ENCODE assay signal across 15 cellular contexts in the genomic region with DNA sequence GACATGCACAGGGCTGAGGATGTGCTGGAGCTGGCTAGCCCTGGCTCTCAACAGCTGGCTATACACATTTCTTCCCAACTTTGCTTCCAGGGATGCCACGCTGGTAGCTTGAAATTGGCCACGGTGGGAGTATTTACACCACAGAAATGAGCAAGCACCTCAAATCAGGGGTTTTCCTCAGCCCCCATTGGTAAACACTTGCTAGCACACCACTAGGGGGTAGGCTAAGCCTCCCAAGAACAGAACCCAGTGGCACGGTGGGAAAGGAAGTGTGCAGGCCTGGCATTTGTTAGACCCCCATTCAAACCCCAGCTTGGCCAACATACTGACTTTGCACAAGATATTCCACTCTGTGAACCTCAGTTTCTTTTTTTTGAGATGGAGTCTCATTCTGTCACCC. TPM values are rescaled to one million over a fixed set of nuclear protein-coding genes. Genes with fewer than 3 reads are reported as not detected.
DNase-seq lines count a peak whose midpoint lies in the region; ATAC-seq, FAIRE-seq and TF ChIP-seq lines count a peak whose summit lies in the region.
"Had no signal": no experiment of that assay in that cellular context is flagged by ENCODE, and none has a peak within 500 bp of the region (broad histone marks: within the 10 kb centered on the region; RNA-seq: fewer than 3 reads in every experiment).

No MANE protein-coding gene starts in this region.

- DNase-seq in D721Med (ENCODE audit: insufficient read length, low spot score) (no peak), H7 (peak; percentile 59), HepG2 (ENCODE audit: low spot score) (no peak), sciatic nerve (ENCODE audit: low spot score) (no peak), RPMI8226 (no peak), coronary artery (ENCODE audit: low spot score) (no peak)
- DNase-seq: activated gamma-delta T cell, Calu3, colonic mucosa, heart right ventricle, NCI-H1930 had no signal

- FAIRE-seq in D721Med (lab: Jason Lieb, UNC) (no peak), HepG2 (lab: Jason Lieb, UNC) (no peak)

- BruUV-seq in HepG2 (replicated peaks; lab: Mats Ljungman, UMichigan) = no TSS peak

- peaks cover 17% of the 10 kb centered on the region for H3K4me1 ChIP-seq in HepG2 (ENCODE audit: insufficient read depth, low read length)
- H3K4me1 ChIP-seq: colonic mucosa, heart right ventricle had no signal

- TF ChIP-seq EP300 in HepG2 (IDR thresholded peaks at IDR 0.05; ENCODE audit: low read depth in 2 of 2, low read length in 2 of 2) (no peak), HepG2 (CRISPR knock-in tag; IDR thresholded peaks at IDR 0.05; ENCODE audit: borderline replicate concordance) (no peak)

- H3K79me2 ChIP-seq in SU-DHL-6 (ENCODE audit: insufficient read depth, low read length) (no peaks in the 10 kb centered on the region), HepG2 (ENCODE audit: insufficient read depth, low read length) (no peaks in the 10 kb centered on the region)

- no peak overlapping the region for H3K27ac ChIP-seq in SU-DHL-6 (ENCODE audit: low read depth, low read length)
- H3K27ac ChIP-seq in HepG2 (ENCODE audit: extremely low read length, insufficient read depth, low read length) = no peak overlapping the region
- no peak overlapping the region for H3K27ac ChIP-seq in coronary artery
- H3K27ac ChIP-seq: colonic mucosa, heart right ventricle had no signal

- no peaks in the 10 kb centered on the region for H3F3A ChIP-seq in SU-DHL-6 (ENCODE audit: insufficient read depth)

- H3K9ac ChIP-seq in SU-DHL-6 (ENCODE audit: low read length) (no peak overlapping the region), HepG2 (ENCODE audit: insufficient read depth, low read depth, low read length) (no peak overlapping the region)

- peak; percentile 37; the same call in 1 of the 2 replicates for TF ChIP-seq RAD21 in HepG2 (CRISPR knock-in tag; IDR thresholded peaks at IDR 0.05)

- intact Hi-C loops in HepG2 (cut with micrococcal nuclease; ENCODE audit: unreplicated experiment) = no loop called here
- intact Hi-C loops in sciatic nerve (cut with DNase I) = no loop called here

- no peaks in the 10 kb centered on the region for H3K36me3 ChIP-seq in H7 (replicated peaks; ENCODE audit: control insufficient read depth, insufficient read depth, low read length)
- H3K36me3 ChIP-seq in SU-DHL-6 (ENCODE audit: low read length) = no peaks in the 10 kb centered on the region
- H3K36me3 ChIP-seq in HepG2 (replicated peaks in 1 of 2; ENCODE audit: control insufficient read depth in 1 of 2, insufficient read depth in 2 of 2, low read length in 2 of 2) = no peaks in the 10 kb centered on the region
- H3K36me3 ChIP-seq: colonic mucosa had no signal

- H3K9me3 ChIP-seq in SU-DHL-6 (ENCODE audit: insufficient read depth, low read length) (no peaks in the 10 kb centered on the region), HepG2 (ENCODE audit: low read length) (no peaks in the 10 kb centered on the region)
- H3K9me3 ChIP-seq: colonic mucosa, heart right ventricle had no signal

- TF ChIP-seq POLR2A in HepG2 (IDR thresholded peaks at IDR 0.05; ENCODE audit: insufficient read depth in 1 of 2, low read depth in 2 of 2, low read length in 2 of 2) = no peak

- H3K4me3 ChIP-seq in H7 (ENCODE audit: insufficient read depth, low read depth, low read length) (no peak overlapping the region), SU-DHL-6 (ENCODE audit: insufficient read depth, low read length, poor library complexity, severe bottlenecking) (no peak overlapping the region), HepG2 (replicated peaks in 1 of 3; ENCODE audit: insufficient read depth in 1 of 3, low read depth in 2 of 3, low read length in 3 of 3) (no peak overlapping the region), coronary artery (no peak overlapping the region)
- H3K4me3 ChIP-seq: colonic mucosa, heart right ventricle had no signal

- TF ChIP-seq CTCF in D721Med (IDR thresholded peaks at IDR 0.05; ENCODE audit: insufficient read depth, missing control alignments) (peak; percentile 27), SU-DHL-6 (IDR thresholded peaks at IDR 0.05; ENCODE audit: insufficient read depth, low read length, poor library complexity, severe bottlenecking) (peak; percentile 11), HepG2 (CRISPR knock-in tag; IDR thresholded peaks at IDR 0.05) (peak; percentile 58), coronary artery (IDR thresholded peaks at IDR 0.05) (no peak)

- 10% methylated on average over 2 of the region's 3 CpGs for WGBS in HepG2 (ENCODE audit: low lambda C conversion rate)

- no peaks in the 10 kb centered on the region for H4K20me1 ChIP-seq in SU-DHL-6 (ENCODE audit: low read depth, low read length)
- no peaks in the 10 kb centered on the region for H4K20me1 ChIP-seq in HepG2 (ENCODE audit: insufficient read depth, low read length)

- in situ Hi-C loops in HepG2 (cut with HindIII; ENCODE audit: extremely low pct_ligation_motif_present, low pct_unique_long_range_greater_than_20kb) = no loop called here

- CTCF ChIA-PET in HepG2 (lab: Yijun Ruan, JAX; ENCODE audit: low intra/inter-chr PET ratio, low total read pairs) = no interaction called here

- POLR2A ChIA-PET in HepG2 (lab: Yijun Ruan, JAX) = interaction anchor here (1.6 kb wide), 1 partner anchor 13 kb away, joined by 5 read pairs; a partner anchor contains a TSS

- no peak overlapping the region for H3K4me2 ChIP-seq in SU-DHL-6 (ENCODE audit: low read depth, low read length, poor library complexity, severe bottlenecking)
- no peak overlapping the region for H3K4me2 ChIP-seq in HepG2 (ENCODE audit: low read depth, low read length)

- H2AFZ ChIP-seq in SU-DHL-6 (ENCODE audit: low read depth, low read length, severe bottlenecking) (no peak overlapping the region), HepG2 (ENCODE audit: low read length) (no peak overlapping the region)

- no peaks in the 10 kb centered on the region for H3K27me3 ChIP-seq in H7 (ENCODE audit: control insufficient read depth, insufficient read depth, low read length)
- H3K27me3 ChIP-seq in SU-DHL-6 (ENCODE audit: low read length) = no peaks in the 10 kb centered on the region
- H3K27me3 ChIP-seq in HepG2 (ENCODE audit: control insufficient read depth in 1 of 2, insufficient read depth in 2 of 2, low read length in 2 of 2) = peaks cover 0 to 20% of the 10 kb centered on the region in 2 experiments; a peak in 3 of 5 replicates
- H3K27me3 ChIP-seq: colonic mucosa, heart right ventricle had no signal

- no peaks in the 10 kb centered on the region for H3K9me2 ChIP-seq in SU-DHL-6 (replicated peaks; ENCODE audit: insufficient read depth, low read length)

- ATAC-seq in HepG2 (peak; percentile 47; the same call in 2 of the 3 replicates), GM21526 (IDR thresholded peaks at IDR 0.05; ENCODE audit: low FRiP score, unreplicated experiment) (no peak), sciatic nerve (no peak)
- ATAC-seq: heart right ventricle, right cardiac atrium had no signal

RNA-seq across cellular contexts. Expression of a gene that starts 12.9 kb away (rescaled TPM):
- total RNA-seq in H7 (2014; rRNA removed; shearing (Covaris generic)) = 0.17 and 5.0 TPM in 2 replicates
- total RNA-seq in HepG2 (2016; rRNA removed; fragmentation: Illumina TruSeq; extraction: Trizol) (0.53 and 0.73 TPM in 2 replicates), sciatic nerve (5.8 TPM)
- total RNA-seq in HepG2 (2016; cell fraction: cytosol; rRNA removed; fragmentation: Illumina TruSeq; extraction: Trizol; ENCODE audit: low read depth) = under 0.01 and 0.35 TPM in 2 replicates
- 0.24 and 1.0 TPM in 2 replicates for total RNA-seq in HepG2 (2016; cell fraction: insoluble cytoplasmic fraction; rRNA removed; fragmentation: Illumina TruSeq; extraction: Trizol)
- 0.24 and 0.53 TPM in 2 replicates for total RNA-seq in HepG2 (2016; cell fraction: membrane; rRNA removed; fragmentation: Illumina TruSeq; extraction: Trizol)
- total RNA-seq in HepG2 (2016; cell fraction: nucleus; rRNA removed; fragmentation: Illumina TruSeq; extraction: Trizol) = 0.31 and 1.1 TPM in 2 replicates
- polyA plus RNA-seq in HepG2 (2011; rRNA removed) = 0.54 and 0.87 TPM in 2 replicates
- polyA plus RNA-seq in HepG2 (2011; cell fraction: cytosol; rRNA removed) = 0.21 TPM in 2 replicates
- 1.6 and 2.3 TPM in 2 replicates for polyA plus RNA-seq in HepG2 (2011; cell fraction: nucleus; rRNA removed)
- polyA plus RNA-seq in HepG2 (2012) = 1.1 and 1.8 TPM in 2 replicates
- polyA plus RNA-seq in HepG2 (2016; cell fraction: cytosol; fragmentation: Illumina TruSeq; extraction: Trizol; ENCODE audit: low read depth) = not detected in 2 replicates
- polyA plus RNA-seq in HepG2 (2016; cell fraction: insoluble cytoplasmic fraction; fragmentation: Illumina TruSeq; extraction: Trizol; ENCODE audit: low read depth) = 0.37 TPM in 1 of 2 replicates, not detected in the other
- not detected in 2 replicates for polyA plus RNA-seq in HepG2 (2016; cell fraction: membrane; fragmentation: Illumina TruSeq; extraction: Trizol; ENCODE audit: low read depth)
- polyA plus RNA-seq in HepG2 (2016; cell fraction: nucleus; fragmentation: Illumina TruSeq; extraction: Trizol; ENCODE audit: insufficient read depth, low read depth) = 0.95 and 2.5 TPM in 2 replicates
- 0.68 and 1.7 TPM in 2 replicates for polyA minus RNA-seq in HepG2 (2011; rRNA and poly(A)+ RNA removed; ENCODE audit: low replicate concordance)
- polyA minus RNA-seq in HepG2 (2011; cell fraction: cytosol; rRNA and poly(A)+ RNA removed) = not detected in 2 replicates
- 1.1 and 1.3 TPM in 2 replicates for polyA minus RNA-seq in HepG2 (2011; cell fraction: nucleus; rRNA and poly(A)+ RNA removed)
- total RNA-seq: H4 had no signal

RNA-seq across cellular contexts. Expression of a gene that starts 13.4 kb away (rescaled TPM):
- 3.1 and 4.6 TPM in 2 replicates for total RNA-seq in H7 (2014; rRNA removed; shearing (Covaris generic))
- total RNA-seq in HepG2 (2016; rRNA removed; fragmentation: Illumina TruSeq; extraction: Trizol) = 4.5 and 4.7 TPM in 2 replicates
- total RNA-seq in HepG2 (2016; cell fraction: cytosol; rRNA removed; fragmentation: Illumina TruSeq; extraction: Trizol; ENCODE audit: low read depth) = 1.0 and 1.2 TPM in 2 replicates
- total RNA-seq in HepG2 (2016; cell fraction: insoluble cytoplasmic fraction; rRNA removed; fragmentation: Illumina TruSeq; extraction: Trizol) = 3.8 and 3.9 TPM in 2 replicates
- 2.5 and 3.4 TPM in 2 replicates for total RNA-seq in HepG2 (2016; cell fraction: membrane; rRNA removed; fragmentation: Illumina TruSeq; extraction: Trizol)
- 4.6 and 5.4 TPM in 2 replicates for total RNA-seq in HepG2 (2016; cell fraction: nucleus; rRNA removed; fragmentation: Illumina TruSeq; extraction: Trizol)
- polyA plus RNA-seq in HepG2 (2011; rRNA removed) = 7.4 and 9.1 TPM in 2 replicates
- 4.5 and 4.8 TPM in 2 replicates for polyA plus RNA-seq in HepG2 (2011; cell fraction: cytosol; rRNA removed)
- polyA plus RNA-seq in HepG2 (2011; cell fraction: nucleus; rRNA removed) = 16.8 and 18.7 TPM in 2 replicates
- 5.5 and 5.7 TPM in 2 replicates for polyA plus RNA-seq in HepG2 (2012)
- polyA plus RNA-seq in HepG2 (2016; cell fraction: cytosol; fragmentation: Illumina TruSeq; extraction: Trizol; ENCODE audit: low read depth) = 0.55 and 0.60 TPM in 2 replicates
- polyA plus RNA-seq in HepG2 (2016; cell fraction: insoluble cytoplasmic fraction; fragmentation: Illumina TruSeq; extraction: Trizol; ENCODE audit: low read depth) = 2.0 and 3.7 TPM in 2 replicates
- polyA plus RNA-seq in HepG2 (2016; cell fraction: membrane; fragmentation: Illumina TruSeq; extraction: Trizol; ENCODE audit: low read depth) = 1.2 and 1.4 TPM in 2 replicates
- polyA plus RNA-seq in HepG2 (2016; cell fraction: nucleus; fragmentation: Illumina TruSeq; extraction: Trizol; ENCODE audit: insufficient read depth, low read depth) = 8.1 and 9.2 TPM in 2 replicates
- 15.0 and 27.1 TPM in 2 replicates for polyA minus RNA-seq in HepG2 (2011; rRNA and poly(A)+ RNA removed; ENCODE audit: low replicate concordance)
- 4.9 and 5.5 TPM in 2 replicates for polyA minus RNA-seq in HepG2 (2011; cell fraction: cytosol; rRNA and poly(A)+ RNA removed)
- polyA minus RNA-seq in HepG2 (2011; cell fraction: nucleus; rRNA and poly(A)+ RNA removed) = 9.8 and 14.0 TPM in 2 replicates
- total RNA-seq in sciatic nerve = 144 TPM

RNA-seq across cellular contexts. Expression of a gene that starts 53.4 kb away (rescaled TPM):
- total RNA-seq in H7 (2014; rRNA removed; shearing (Covaris generic)) = 17.9 and 22.4 TPM in 2 replicates
- total RNA-seq in HepG2 (2016; rRNA removed; fragmentation: Illumina TruSeq; extraction: Trizol) (14.2 and 15.0 TPM in 2 replicates), sciatic nerve (22.8 TPM)
- 8.8 and 12.0 TPM in 2 replicates for total RNA-seq in HepG2 (2016; cell fraction: cytosol; rRNA removed; fragmentation: Illumina TruSeq; extraction: Trizol; ENCODE audit: low read depth)
- total RNA-seq in HepG2 (2016; cell fraction: insoluble cytoplasmic fraction; rRNA removed; fragmentation: Illumina TruSeq; extraction: Trizol) = 14.9 and 18.9 TPM in 2 replicates
- total RNA-seq in HepG2 (2016; cell fraction: membrane; rRNA removed; fragmentation: Illumina TruSeq; extraction: Trizol) = 9.7 and 14.4 TPM in 2 replicates
- 12.8 and 14.7 TPM in 2 replicates for total RNA-seq in HepG2 (2016; cell fraction: nucleus; rRNA removed; fragmentation: Illumina TruSeq; extraction: Trizol)
- polyA plus RNA-seq in HepG2 (2011; rRNA removed) = 16.0 and 16.5 TPM in 2 replicates
- 8.0 and 9.7 TPM in 2 replicates for polyA plus RNA-seq in HepG2 (2011; cell fraction: cytosol; rRNA removed)
- 46.6 and 61.0 TPM in 2 replicates for polyA plus RNA-seq in HepG2 (2011; cell fraction: nucleus; rRNA removed)
- polyA plus RNA-seq in HepG2 (2012) = 10.3 and 10.4 TPM in 2 replicates
- polyA plus RNA-seq in HepG2 (2016; cell fraction: cytosol; fragmentation: Illumina TruSeq; extraction: Trizol; ENCODE audit: low read depth) = 8.0 and 11.6 TPM in 2 replicates
- polyA plus RNA-seq in HepG2 (2016; cell fraction: insoluble cytoplasmic fraction; fragmentation: Illumina TruSeq; extraction: Trizol; ENCODE audit: low read depth) = 19.2 and 26.7 TPM in 2 replicates
- 11.3 and 19.5 TPM in 2 replicates for polyA plus RNA-seq in HepG2 (2016; cell fraction: membrane; fragmentation: Illumina TruSeq; extraction: Trizol; ENCODE audit: low read depth)
- polyA plus RNA-seq in HepG2 (2016; cell fraction: nucleus; fragmentation: Illumina TruSeq; extraction: Trizol; ENCODE audit: insufficient read depth, low read depth) = 37.0 and 37.2 TPM in 2 replicates
- polyA minus RNA-seq in HepG2 (2011; rRNA and poly(A)+ RNA removed; ENCODE audit: low replicate concordance) = 18.0 and 28.2 TPM in 2 replicates
- 7.1 and 8.4 TPM in 2 replicates for polyA minus RNA-seq in HepG2 (2011; cell fraction: cytosol; rRNA and poly(A)+ RNA removed)
- 23.1 and 28.8 TPM in 2 replicates for polyA minus RNA-seq in HepG2 (2011; cell fraction: nucleus; rRNA and poly(A)+ RNA removed)

RNA-seq across cellular contexts. Expression of a gene that starts 53.7 kb away (rescaled TPM):
- 11.1 and 12.9 TPM in 2 replicates for total RNA-seq in H7 (2014; rRNA removed; shearing (Covaris generic))
- total RNA-seq in HepG2 (2016; rRNA removed; fragmentation: Illumina TruSeq; extraction: Trizol) (4.3 and 5.5 TPM in 2 replicates), sciatic nerve (17.1 TPM)
- total RNA-seq in HepG2 (2016; cell fraction: cytosol; rRNA removed; fragmentation: Illumina TruSeq; extraction: Trizol; ENCODE audit: low read depth) = 2.5 and 4.3 TPM in 2 replicates
- 4.4 and 4.8 TPM in 2 replicates for total RNA-seq in HepG2 (2016; cell fraction: insoluble cytoplasmic fraction; rRNA removed; fragmentation: Illumina TruSeq; extraction: Trizol)
- total RNA-seq in HepG2 (2016; cell fraction: membrane; rRNA removed; fragmentation: Illumina TruSeq; extraction: Trizol) = 6.5 and 7.9 TPM in 2 replicates
- total RNA-seq in HepG2 (2016; cell fraction: nucleus; rRNA removed; fragmentation: Illumina TruSeq; extraction: Trizol) = 2.7 and 3.1 TPM in 2 replicates
- polyA plus RNA-seq in HepG2 (2011; rRNA removed) = 4.7 and 6.1 TPM in 2 replicates
- 2.8 and 3.4 TPM in 2 replicates for polyA plus RNA-seq in HepG2 (2011; cell fraction: cytosol; rRNA removed)
- polyA plus RNA-seq in HepG2 (2011; cell fraction: nucleus; rRNA removed) = 4.1 and 4.6 TPM in 2 replicates
- polyA plus RNA-seq in HepG2 (2012) = 8.4 and 8.9 TPM in 2 replicates
- 7.0 and 8.5 TPM in 2 replicates for polyA plus RNA-seq in HepG2 (2016; cell fraction: cytosol; fragmentation: Illumina TruSeq; extraction: Trizol; ENCODE audit: low read depth)
- 5.8 and 6.7 TPM in 2 replicates for polyA plus RNA-seq in HepG2 (2016; cell fraction: insoluble cytoplasmic fraction; fragmentation: Illumina TruSeq; extraction: Trizol; ENCODE audit: low read depth)
- 7.0 and 8.2 TPM in 2 replicates for polyA plus RNA-seq in HepG2 (2016; cell fraction: membrane; fragmentation: Illumina TruSeq; extraction: Trizol; ENCODE audit: low read depth)
- polyA plus RNA-seq in HepG2 (2016; cell fraction: nucleus; fragmentation: Illumina TruSeq; extraction: Trizol; ENCODE audit: insufficient read depth, low read depth) = 4.4 and 6.0 TPM in 2 replicates
- polyA minus RNA-seq in HepG2 (2011; rRNA and poly(A)+ RNA removed; ENCODE audit: low replicate concordance) = 8.2 and 20.5 TPM in 2 replicates
- 3.7 and 4.2 TPM in 2 replicates for polyA minus RNA-seq in HepG2 (2011; cell fraction: cytosol; rRNA and poly(A)+ RNA removed)
- 6.4 and 10.4 TPM in 2 replicates for polyA minus RNA-seq in HepG2 (2011; cell fraction: nucleus; rRNA and poly(A)+ RNA removed)

Comparison
In these comparisons a context has a peak if more than half of its experiments do, and no peak if none do; other contexts are left out.
1. RNA of a gene that starts 13.4 kb away (total RNA-seq): 144 TPM in sciatic nerve (single experiment); 1.0 to 5.4 TPM in HepG2 and 3.1 to 4.6 TPM in H7; every median in the first group is over 10 times any median in the second.